In genomic region chr3:85360742-85361387, GRCh38 we compare ENCODE assay signal across 8 cellular contexts.
A peak's percentile ranks its signal among the peaks of the same experiment; 100 is the strongest.
DNase-seq lines count a peak whose midpoint lies in the region; ATAC-seq, FAIRE-seq and TF ChIP-seq lines count a peak whose summit lies in the region.

No MANE protein-coding gene starts in this region.

- intact Hi-C loops in heart right ventricle (cut with DNase I) (no loop called here), lower leg skin (cut with DNase I; ENCODE audit: low total_unique reads) (no loop called here)

- H3K4me1 ChIP-seq in heart right ventricle = no peaks in the 10 kb centered on the region
- no peaks in the 10 kb centered on the region for H3K4me1 ChIP-seq in small intestine (ENCODE audit: control insufficient read depth in 2 of 2, insufficient read depth in 1 of 2, low read depth in 1 of 2, low read length in 1 of 2)

- TF ChIP-seq POLR2A in NB4 (IDR thresholded peaks at IDR 0.05; ENCODE audit: extremely low read depth, insufficient read length) = no peak
- no peak for TF ChIP-seq POLR2A in lower leg skin (IDR thresholded peaks at IDR 0.05)

- H3K36me3 ChIP-seq in heart right ventricle (no peaks in the 10 kb centered on the region), small intestine (ENCODE audit: control insufficient read depth in 2 of 2, insufficient read depth in 2 of 2, low read length in 2 of 2) (no peaks in the 10 kb centered on the region)

- 36 to 37% methylated on average over 6 of the region's 6 CpGs for WGBS in heart right ventricle, 2 donors
- WGBS in small intestine, 3 donors = 28 to 38% (median 33%) methylated on average over 6 of the region's 6 CpGs
- 43 to 45% methylated on average over 6 of the region's 6 CpGs for WGBS in lower leg skin, 2 donors

- H3K4me3 ChIP-seq in NB4 (ENCODE audit: low read depth, low read length) (no peak overlapping the region), heart right ventricle (no peak overlapping the region), small intestine (ENCODE audit: low read depth in 1 of 2, low read length in 2 of 2) (no peak overlapping the region), lower leg skin (ENCODE audit: low read depth, poor library complexity, severe bottlenecking) (no peak overlapping the region)

- H3K27me3 ChIP-seq in heart right ventricle = no peaks in the 10 kb centered on the region
- H3K27me3 ChIP-seq in small intestine (ENCODE audit: control insufficient read depth in 2 of 2, insufficient read depth in 2 of 2, low read length in 2 of 2) = no peaks in the 10 kb centered on the region

- peak; percentile 45 for TF ChIP-seq CTCF in NB4 (IDR thresholded peaks at IDR 0.05; ENCODE audit: low read depth, low read length)
- peak in 5 of 9 donors; percentile 21 to 43 (median 22) for TF ChIP-seq CTCF in heart right ventricle (IDR thresholded peaks at IDR 0.05)
- TF ChIP-seq CTCF in lower leg skin (IDR thresholded peaks at IDR 0.05) = no peak

- H3K27ac ChIP-seq in heart right ventricle (no peak overlapping the region), small intestine (ENCODE audit: low read depth in 1 of 2, low read length in 1 of 2) (no peak overlapping the region)

- DNase-seq in DMS153 treated with DMSO at 0.1 percent for 48 hours (lab: John Stamatoyannopoulos, UW; ENCODE audit: unreplicated experiment) (peak; percentile 47), NB4 (ENCODE audit: low read depth) (peak; percentile 57), heart right ventricle (no peak), small intestine (peak; percentile 18), lower leg skin (ENCODE audit: low spot score in 2 of 2) (no peak)

- FAIRE-seq in small intestine (lab: Jason Lieb, UNC) = no peak

- ATAC-seq in GM21723 (IDR thresholded peaks at IDR 0.05; ENCODE audit: unreplicated experiment) (peak; percentile 69), SK-N-SH treated with all-trans-retinoic acid at 6 μM for 48 hours (peak; percentile 99), heart right ventricle (peak in 1 of 8 donors; percentile 11), HG03108 (IDR thresholded peaks at IDR 0.05; ENCODE audit: unreplicated experiment) (no peak)

- H3K9me3 ChIP-seq in heart right ventricle (no peaks in the 10 kb centered on the region), small intestine (ENCODE audit: control insufficient read depth, low read depth) (no peaks in the 10 kb centered on the region)

TF ChIP-seq in SK-N-SH treated with all-trans-retinoic acid at 6 μM for 48 hours, 23 proteins besides CTCF, POLR2A, EP300 and RAD21:
- TF ChIP-seq ZNF565 (CRISPR knock-in tag; conservative IDR thresholded peaks at IDR 0.05; ENCODE audit: low read depth) = no peak
- TF ChIP-seq BACH2 (CRISPR knock-in tag; IDR thresholded peaks at IDR 0.05; ENCODE audit: borderline replicate concordance) = no peak
- no peak for TF ChIP-seq ZNF70 (CRISPR knock-in tag; IDR thresholded peaks at IDR 0.05)
- no peak for TF ChIP-seq CSRNP3 (CRISPR knock-in tag; IDR thresholded peaks at IDR 0.05)
- TF ChIP-seq ZFP30 (CRISPR knock-in tag; IDR thresholded peaks at IDR 0.05) = no peak
- no peak for TF ChIP-seq ARNTL (CRISPR knock-in tag; IDR thresholded peaks at IDR 0.05; ENCODE audit: borderline replicate concordance, low read depth)
- no peak for TF ChIP-seq CSDC2 (CRISPR knock-in tag; IDR thresholded peaks at IDR 0.05)
- TF ChIP-seq PPARA (CRISPR knock-in tag; IDR thresholded peaks at IDR 0.05; ENCODE audit: borderline replicate concordance) = no peak
- TF ChIP-seq TSHZ2 (CRISPR knock-in tag; IDR thresholded peaks at IDR 0.05) = no peak
- no peak for TF ChIP-seq CREB5 (CRISPR knock-in tag; IDR thresholded peaks at IDR 0.05; ENCODE audit: low read depth)
- TF ChIP-seq OSR1 (CRISPR knock-in tag; IDR thresholded peaks at IDR 0.05) = no peak
- no peak for TF ChIP-seq ZFP3 (CRISPR knock-in tag; IDR thresholded peaks at IDR 0.05)
- no peak for TF ChIP-seq ESRRG (CRISPR knock-in tag; IDR thresholded peaks at IDR 0.05)
- TF ChIP-seq TOX (CRISPR knock-in tag; IDR thresholded peaks at IDR 0.05; ENCODE audit: borderline replicate concordance) = no peak
- no peak for TF ChIP-seq ISL1 (CRISPR knock-in tag; IDR thresholded peaks at IDR 0.05)
- TF ChIP-seq SNAI2 (CRISPR knock-in tag; IDR thresholded peaks at IDR 0.05) = no peak
- no peak for TF ChIP-seq POU6F1 (CRISPR knock-in tag; IDR thresholded peaks at IDR 0.05; ENCODE audit: borderline replicate concordance, low read depth)
- TF ChIP-seq ZC3H10 (CRISPR knock-in tag; IDR thresholded peaks at IDR 0.05) = no peak
- TF ChIP-seq ZNF8 (CRISPR knock-in tag; IDR thresholded peaks at IDR 0.05) = no peak

Comparison
In these comparisons a context has a peak if more than half of its experiments do, and no peak if none do; other contexts are left out.
1. DNase-seq: peak in DMS153 treated with DMSO at 0.1 percent for 48 hours (single experiment), NB4 (single experiment) and small intestine (single experiment); none in heart right ventricle (0 of 2) and lower leg skin (0 of 2).
2. CTCF ChIP-seq: peak in NB4 (single experiment) and heart right ventricle (5 of 9); none in lower leg skin (0 of 3).